11 cellular contexts compared by ENCODE assay signal in the genomic region with DNA sequence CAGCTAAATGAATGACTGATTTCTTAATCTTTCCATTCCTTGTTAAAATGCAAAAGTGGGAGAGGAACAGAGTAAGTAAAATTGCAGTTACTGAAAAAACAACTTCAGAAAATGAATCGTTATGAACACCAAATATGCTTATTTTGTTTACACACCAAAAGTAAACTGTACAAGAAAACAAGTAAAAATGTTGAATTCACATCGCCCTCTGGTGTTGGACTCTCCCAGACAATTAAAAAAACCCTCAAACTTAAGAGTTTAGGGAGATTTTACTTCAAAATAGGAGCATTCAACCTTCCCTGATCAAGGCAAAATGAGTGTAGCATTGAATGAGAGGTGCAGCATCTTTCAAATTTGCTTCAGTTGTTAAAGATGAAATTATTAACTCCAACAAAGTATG. TPM values are rescaled to one million over a fixed set of nuclear protein-coding genes. Genes with fewer than 3 reads are reported as not detected.
DNase-seq lines count a peak whose midpoint lies in the region; ATAC-seq and TF ChIP-seq lines count a peak whose summit lies in the region.
"Had no signal": no experiment of that assay in that cellular context is flagged by ENCODE, and none has a peak within 500 bp of the region (broad histone marks: within the 10 kb centered on the region; RNA-seq: fewer than 3 reads in every experiment).

No MANE protein-coding gene starts in this region.

- TF ChIP-seq EP300 in transverse colon (IDR thresholded peaks at IDR 0.05; ENCODE audit: low read depth) = no peak

- TF ChIP-seq POLR2A in transverse colon (IDR thresholded peaks at IDR 0.05) = no peak

- intact Hi-C loops in left ventricle myocardium superior (cut with micrococcal nuclease) (no loop called here), transverse colon (cut with DNase I; ENCODE audit: low total_unique reads) (no loop called here)

- H3K4me1 ChIP-seq in cardiac muscle cell (ENCODE audit: low read depth) = peaks cover 23% of the 10 kb centered on the region
- no peaks in the 10 kb centered on the region for H3K4me1 ChIP-seq in OCI-LY3 (ENCODE audit: low read length)
- no peaks in the 10 kb centered on the region for H3K4me1 ChIP-seq in transverse colon

- no peaks in the 10 kb centered on the region for H3K79me2 ChIP-seq in OCI-LY3 (ENCODE audit: low read length)

- H3K9ac ChIP-seq in OCI-LY3 (ENCODE audit: low read length) = no peak overlapping the region

- WGBS in transverse colon (ENCODE audit: low coverage in 1 of 2), 2 donors = 35 to 45% methylated on average over 2 of the region's 2 CpGs

- H3K9me3 ChIP-seq in cardiac muscle cell (ENCODE audit: low read depth) (no peaks in the 10 kb centered on the region), OCI-LY3 (ENCODE audit: insufficient read depth, low read length) (no peaks in the 10 kb centered on the region), transverse colon (no peaks in the 10 kb centered on the region)

- H3K4me3 ChIP-seq in cardiac muscle cell (no peak overlapping the region), OCI-LY3 (ENCODE audit: low read length) (no peak overlapping the region), epithelial cell of proximal tubule (ENCODE audit: low read depth, low read length) (no peak overlapping the region), transverse colon (no peak overlapping the region)
- H3K4me3 ChIP-seq: coronary artery had no signal

- DNase-seq in cardiac muscle cell (ENCODE audit: low read depth in 1 of 2, low spot score in 1 of 2) (peak in 1 of 2 donors; percentile 30), left ventricle myocardium superior (no peak), epithelial cell of proximal tubule (ENCODE audit: low read depth) (no peak), transverse colon (no peak)
- DNase-seq in NK-92 treated with Interleukin-12 subunit alpha and Interleukin-12 subunit beta, amount 100 ng/mL, for 24 hours (lab: John Stamatoyannopoulos, UW) = no peak
- DNase-seq: NCI-H510A treated with DMSO at 0.1 percent for 48 hours, posterior cingulate gyrus had no signal

- no peak overlapping the region for H3K27ac ChIP-seq in cardiac muscle cell
- H3K27ac ChIP-seq in OCI-LY3 (ENCODE audit: low read length) = no peak overlapping the region
- H3K27ac ChIP-seq in transverse colon = no peak overlapping the region
- H3K27ac ChIP-seq: coronary artery had no signal

- TF ChIP-seq CTCF in cardiac muscle cell (IDR thresholded peaks at IDR 0.05; ENCODE audit: low read depth, low read length) = peak; percentile 42
- TF ChIP-seq CTCF in OCI-LY3 (IDR thresholded peaks at IDR 0.05; ENCODE audit: low read depth, low read length) = peak; percentile 62
- TF ChIP-seq CTCF in epithelial cell of proximal tubule (conservative IDR thresholded peaks at IDR 0.05; ENCODE audit: low read depth, low read length) = peak; percentile 64
- peak in 3 of 5 experiments; percentile 14 to 32 (median 30) for TF ChIP-seq CTCF in transverse colon (IDR thresholded peaks at IDR 0.05)

- no peaks in the 10 kb centered on the region for H3K36me3 ChIP-seq in cardiac muscle cell
- H3K36me3 ChIP-seq in OCI-LY3 (replicated peaks; ENCODE audit: low read depth, low read length) = no peaks in the 10 kb centered on the region
- no peaks in the 10 kb centered on the region for H3K36me3 ChIP-seq in transverse colon

- in situ Hi-C loops in transverse colon (cut with MboI; ENCODE audit: low pct_ligation_motif_present in 1 of 4, low pct_unique_long_range_greater_than_20kb in 1 of 4, low sequenced_read_pairs in 3 of 4) = no loop called here

- H2AFZ ChIP-seq in OCI-LY3 (ENCODE audit: low read depth, low read length) = no peak overlapping the region

- H3K27me3 ChIP-seq in cardiac muscle cell (no peaks in the 10 kb centered on the region), OCI-LY3 (ENCODE audit: low read depth, low read length) (peaks cover 3% of the 10 kb centered on the region), transverse colon (no peaks in the 10 kb centered on the region)

- H3K4me2 ChIP-seq in OCI-LY3 (ENCODE audit: low read length) = no peak overlapping the region

- no peaks in the 10 kb centered on the region for H4K20me1 ChIP-seq in OCI-LY3 (ENCODE audit: insufficient read depth, low read length)

- ATAC-seq in left ventricle myocardium superior (no peak), HG02938 (IDR thresholded peaks at IDR 0.05; ENCODE audit: unreplicated experiment) (no peak), HG03095 (IDR thresholded peaks at IDR 0.05; ENCODE audit: unreplicated experiment) (no peak)

RNA-seq across cellular contexts. Expression of a gene that starts 19.4 kb away (rescaled TPM):
- total RNA-seq in cardiac muscle cell (47.1 and 62.2 TPM in 2 replicates), left ventricle myocardium superior (51.5 TPM), epithelial cell of proximal tubule (0.36 and 0.52 TPM in 2 replicates), transverse colon (1 to 10 TPM in 1 of 4 donors, under 1 TPM in 3; 0.20 to 1.5 (median 0.50) TPM)
- 41.5 and 53.3 TPM in 2 replicates for polyA plus RNA-seq in cardiac muscle cell

Comparison
In these comparisons a context has a peak if more than half of its experiments do, and no peak if none do; other contexts are left out.
1. RNA of a gene that starts 19.4 kb away (total RNA-seq): 47.1 to 62.2 TPM in cardiac muscle cell and 51.5 TPM in left ventricle myocardium superior (single experiment); 0.20 to 1.5 TPM in transverse colon and 0.36 to 0.52 TPM in epithelial cell of proximal tubule; every median in the first group is over 10 times any median in the second.
2. Peak in every context shown above with its lines, with median percentiles within 50 percentile points of each other: CTCF ChIP-seq.